ENCODE assay signal across 15 cellular contexts in the genomic region with DNA sequence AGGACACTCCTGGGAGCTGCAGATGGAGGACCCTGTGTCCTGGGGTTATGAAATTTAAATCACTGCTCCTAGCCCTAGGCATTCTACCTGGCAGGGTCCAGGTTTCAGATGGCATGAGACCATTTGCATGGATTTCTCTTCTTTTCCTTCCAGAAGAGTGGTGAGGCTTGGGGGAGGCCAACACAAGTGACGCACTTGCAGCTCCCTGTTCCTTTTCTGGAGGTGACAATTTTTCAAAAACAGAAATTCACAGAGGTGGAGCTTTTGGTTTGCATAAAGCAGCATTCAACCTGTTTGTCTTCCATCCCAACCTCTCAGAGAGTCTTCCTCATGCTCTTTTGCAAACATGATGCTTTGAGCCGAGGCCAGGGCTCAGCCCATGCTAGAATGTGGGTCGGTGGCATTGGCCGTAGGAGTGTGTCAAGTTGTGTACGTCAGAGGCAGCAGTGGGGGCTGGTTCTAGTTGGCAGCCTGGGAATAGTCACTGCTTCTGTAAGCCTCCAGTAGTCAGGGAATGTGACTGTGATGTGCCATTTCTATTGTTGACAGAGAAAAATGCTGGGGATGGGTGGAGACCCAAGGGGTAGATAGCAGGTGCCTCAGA. TPM values are rescaled to one million over a fixed set of nuclear protein-coding genes. Genes with fewer than 3 reads are reported as not detected.
A peak's percentile ranks its signal among the peaks of the same experiment; 100 is the strongest.
DNase-seq lines count a peak whose midpoint lies in the region; ATAC-seq and TF ChIP-seq lines count a peak whose summit lies in the region.
"Had no signal": no experiment of that assay in that cellular context is flagged by ENCODE, and none has a peak within 500 bp of the region (broad histone marks: within the 10 kb centered on the region; RNA-seq: fewer than 3 reads in every experiment).

No MANE protein-coding gene starts in this region.

- H3K27ac ChIP-seq in adrenal gland (peak overlapping the region in 1 of 5 donors; percentile 44), cardiac muscle cell (peak overlapping the region; percentile 54), suprapubic skin (peak overlapping the region; percentile 5), prostate gland (no peak overlapping the region)

- peaks cover 0 to 7% of the 10 kb centered on the region in 2 donors for H3K36me3 ChIP-seq in adrenal gland (replicated peaks in 1 of 2)
- peaks cover 4% of the 10 kb centered on the region for H3K36me3 ChIP-seq in cardiac muscle cell
- H3K36me3 ChIP-seq in suprapubic skin = peaks cover 14% of the 10 kb centered on the region
- H3K36me3 ChIP-seq in prostate gland = no peaks in the 10 kb centered on the region

- H3K4me3 ChIP-seq in adrenal gland = no peak overlapping the region
- H3K4me3 ChIP-seq in cardiac muscle cell = no peak overlapping the region
- H3K4me3 ChIP-seq in suprapubic skin = no peak overlapping the region
- no peak overlapping the region for H3K4me3 ChIP-seq in prostate gland

- no peaks in the 10 kb centered on the region for H3K27me3 ChIP-seq in adrenal gland
- no peaks in the 10 kb centered on the region for H3K27me3 ChIP-seq in cardiac muscle cell
- H3K27me3 ChIP-seq in suprapubic skin = no peaks in the 10 kb centered on the region
- H3K27me3 ChIP-seq in prostate gland (replicated peaks; ENCODE audit: insufficient read depth) = no peaks in the 10 kb centered on the region

- H3K9me3 ChIP-seq in adrenal gland (replicated peaks in 1 of 3) = no peaks in the 10 kb centered on the region
- H3K9me3 ChIP-seq in cardiac muscle cell (ENCODE audit: low read depth) = no peaks in the 10 kb centered on the region
- H3K9me3 ChIP-seq in suprapubic skin = no peaks in the 10 kb centered on the region
- no peaks in the 10 kb centered on the region for H3K9me3 ChIP-seq in prostate gland

- no peak for TF ChIP-seq CTCF in adrenal gland (IDR thresholded peaks at IDR 0.05)
- TF ChIP-seq CTCF in cardiac muscle cell (IDR thresholded peaks at IDR 0.05; ENCODE audit: low read depth, low read length) = no peak
- no peak for TF ChIP-seq CTCF in suprapubic skin (IDR thresholded peaks at IDR 0.05)
- no peak for TF ChIP-seq CTCF in prostate gland (IDR thresholded peaks at IDR 0.05)

- WGBS in adrenal gland, 4 donors = 28 to 54% (median 49%) methylated on average over 5 of the region's 5 CpGs
- WGBS in suprapubic skin = 65% methylated on average over 5 of the region's 5 CpGs
- WGBS in prostate gland = 77% methylated on average over 5 of the region's 5 CpGs

- H3K4me1 ChIP-seq in adrenal gland (replicated peaks in 1 of 2) (peaks cover 37 to 92% of the 10 kb centered on the region in 2 donors), cardiac muscle cell (ENCODE audit: low read depth) (peaks cover 52% of the 10 kb centered on the region), suprapubic skin (peaks cover 96% of the 10 kb centered on the region), prostate gland (replicated peaks) (peaks cover 19% of the 10 kb centered on the region)

- ATAC-seq in HG03378 (IDR thresholded peaks at IDR 0.05; ENCODE audit: unreplicated experiment) (no peak), GM18870 (IDR thresholded peaks at IDR 0.05; ENCODE audit: unreplicated experiment) (no peak)
- ATAC-seq: natural killer cell, PC-3 had no signal

- no peak for TF ChIP-seq EP300 in suprapubic skin (IDR thresholded peaks at IDR 0.05)

- TF ChIP-seq POLR2A in adrenal gland (IDR thresholded peaks at IDR 0.05) (no peak), suprapubic skin (IDR thresholded peaks at IDR 0.05) (no peak), prostate gland (IDR thresholded peaks at IDR 0.05) (no peak)

- peak in 6 of 7 donors; percentile 55 to 85 (median 76) for DNase-seq in adrenal gland
- DNase-seq in cardiac muscle cell (ENCODE audit: low read depth in 1 of 2, low spot score in 1 of 2) = peak in 1 of 2 donors; percentile 46
- DNase-seq in middle frontal gyrus (ENCODE audit: extremely low spot score, low spot score) = peak; percentile 53
- DNase-seq in suprapubic skin (ENCODE audit: low spot score in 2 of 2) = no peak
- no peak for DNase-seq in stimulated activated CD4-positive, alpha-beta T cell treated with anti-CD3 and anti-CD28 coated beads, Interleukin-4, amount 100 ng/mL, for 4 hours
- no peak for DNase-seq in prostate gland (ENCODE audit: low spot score)
- DNase-seq: activated effector memory CD4-positive, alpha-beta T cell treated with Interleukin-2 at 50 U/mL for 16 hours; COR-L47; foreskin melanocyte; natural killer cell; NCI-H2029; NCI-H524; PC-3 had no signal

- intact Hi-C loops in adrenal gland (cut with DNase I) (no loop called here), prostate gland (cut with DNase I) (no loop called here)

RNA-seq across cellular contexts. Expression of gene CRY2, which starts 6.4 kb away (rescaled TPM):
- total RNA-seq in adrenal gland (10 to 100 TPM; 27.2 to 57.4 (median 36.2) TPM), cardiac muscle cell (31.5 and 50.5 TPM in 2 replicates), suprapubic skin (100 to 1,000 TPM in 1 of 4 donors, 10 to 100 TPM in 3; 86.1 to 141 (median 93.4) TPM), prostate gland (10 to 100 TPM; 45.4 to 70.8 TPM)
- polyA plus RNA-seq in adrenal gland (10 to 100 TPM; 14.7 to 19.1 (median 14.9) TPM), cardiac muscle cell (28.3 and 40.7 TPM in 2 replicates)

RNA-seq across cellular contexts. Expression of gene MAPK8IP1, which starts 31.7 kb away (rescaled TPM):
- total RNA-seq in adrenal gland = 10 to 100 TPM; 28.2 to 73.7 (median 32.6) TPM
- polyA plus RNA-seq in adrenal gland = 10 to 100 TPM; 14.5 to 39.5 (median 33.3) TPM
- total RNA-seq in cardiac muscle cell = 12.6 and 19.1 TPM in 2 replicates
- 3.9 and 7.4 TPM in 2 replicates for polyA plus RNA-seq in cardiac muscle cell
- 1 to 10 TPM; 3.6 to 8.0 (median 4.5) TPM for total RNA-seq in suprapubic skin
- total RNA-seq in prostate gland = 10 to 100 TPM; 19.8 to 46.9 TPM

RNA-seq across cellular contexts. Expression of gene SLC35C1, which starts 48.8 kb away (rescaled TPM):
- 10 to 100 TPM in 6 of 8 donors, 1 to 10 TPM in 2; 8.5 to 17.3 (median 12.4) TPM for total RNA-seq in adrenal gland
- polyA plus RNA-seq in adrenal gland = 1 to 10 TPM; 6.3 to 8.2 (median 7.8) TPM
- 8.1 TPM in 2 replicates for total RNA-seq in cardiac muscle cell
- polyA plus RNA-seq in cardiac muscle cell = 7.1 and 15.1 TPM in 2 replicates
- total RNA-seq in suprapubic skin = 10 to 100 TPM in 1 of 4 donors, 1 to 10 TPM in 3; 6.7 to 10.1 (median 8.8) TPM
- total RNA-seq in prostate gland = 10 to 100 TPM; 14.1 to 20.6 TPM

RNA-seq across cellular contexts. Expression of gene FREY1, which starts 53.4 kb away (rescaled TPM):
- under 1 TPM in 4 of 8 donors, not detected in 4; 0.35 to 0.94 (median 0.83) TPM for total RNA-seq in adrenal gland
- under 1 TPM in 2 of 3 donors, not detected in 1; 0.30 to 0.56 TPM for polyA plus RNA-seq in adrenal gland
- total RNA-seq in cardiac muscle cell = 2.1 and 2.7 TPM in 2 replicates
- 0.42 TPM in 1 of 2 replicates, not detected in the other for polyA plus RNA-seq in cardiac muscle cell
- 1 to 10 TPM in 3 of 4 donors, not detected in 1; 1.7 to 3.7 (median 1.7) TPM for total RNA-seq in suprapubic skin
- 1 to 10 TPM in 1 of 2 donors, under 1 TPM in 1; 0.59 to 2.8 TPM for total RNA-seq in prostate gland

Comparison
In these comparisons a context has a peak if more than half of its experiments do, and no peak if none do; other contexts are left out.
1. DNase-seq: peak in adrenal gland (6 of 7) and middle frontal gyrus (single experiment); none in suprapubic skin (0 of 2), stimulated activated CD4-positive, alpha-beta T cell treated with anti-CD3 and anti-CD28 coated beads, Interleukin-4, amount 100 ng/mL, for 4 hours (0 of 2) and prostate gland (single experiment).
2. H3K27ac ChIP-seq: peak in cardiac muscle cell (single experiment) and suprapubic skin (single experiment); none in prostate gland (0 of 2).